ENCODE assay signal across 1 cellular context in genomic region chr5:97182571-97183099, GRCh38.
TF ChIP-seq lines count a peak whose summit lies in the region.

No MANE protein-coding gene starts in this region.

TF ChIP-seq in GM23338, 12 proteins besides CTCF, POLR2A, EP300 and RAD21 (continued from another document):
- TF ChIP-seq ZNF462 (CRISPR knock-in tag; IDR thresholded peaks at IDR 0.05) (no peak), REST (IDR thresholded peaks at IDR 0.05; ENCODE audit: unreplicated experiment) (no peak), ZNF114 (CRISPR knock-in tag; IDR thresholded peaks at IDR 0.05) (no peak), ETS1 (IDR thresholded peaks at IDR 0.05) (no peak), CREB1 (CRISPR knock-in tag; IDR thresholded peaks at IDR 0.05; ENCODE audit: low read depth) (no peak)
